35 cellular contexts compared by ENCODE assay signal in genomic region chr4:146960634-146961033, GRCh38. TPM values are rescaled to one million over a fixed set of nuclear protein-coding genes. Genes with fewer than 3 reads are reported as not detected.
"Had no signal": no experiment of that assay in that cellular context is flagged by ENCODE, and none has a peak within 500 bp of the region (broad histone marks: within the 10 kb centered on the region; RNA-seq: fewer than 3 reads in every experiment).

No MANE protein-coding gene starts in this region.

- ATAC-seq: activated CD4-positive, CD25-positive, alpha-beta regulatory T cell treated with anti-CD3 and anti-CD28 coated beads, Interleukin-2, amount 50 U/mL, for 24 hours; body of pancreas; gastrocnemius medialis; left lung; natural killer cell treated with Interleukin-12 subunit alpha and Interleukin-12 subunit beta and Interleukin-15 and Interleukin-18, amount 100 ng/mL, for 72 hours; sciatic nerve; stimulated activated effector memory CD8-positive, alpha-beta T cell treated with anti-CD3 and anti-CD28 coated beads, Interleukin-12 subunit alpha, Interleukin-12 subunit beta, amount 100 ng/mL, for 72 hours had no signal

- H3K27me3 ChIP-seq: adrenal gland, body of pancreas, colonic mucosa, gastrocnemius medialis, left lung, vagina had no signal

- H3K4me3 Mint-ChIP-seq: activated CD4-positive, alpha-beta memory T cell treated with anti-CD3 and anti-CD28 coated beads for 36 hours; activated naive CD4-positive, alpha-beta T cell treated with anti-CD3 and anti-CD28 coated beads for 36 hours; activated naive CD8-positive, alpha-beta T cell treated with anti-CD3 and anti-CD28 coated beads for 36 hours; activated T-helper 1 cell treated with anti-CD3 and anti-CD28 coated beads, Interleukin-12 subunit alpha, Interleukin-12 subunit beta, Interleukin-2, Interleukin-4 antibody, amounts not matched to agents 30 ng/mL and 10 ng/mL and 1 ng/mL, durations not matched to agents 14 hours and 24 hours and 36 hours; natural killer cell treated with Interleukin-12 subunit alpha and Interleukin-12 subunit beta and Interleukin-15 and Interleukin-18, amount 100 ng/mL, for 72 hours; stimulated activated effector memory CD8-positive, alpha-beta T cell treated with anti-CD3 and anti-CD28 coated beads, Interleukin-12 subunit alpha, Interleukin-12 subunit beta, amount 100 ng/mL, for 72 hours; stimulated activated naive CD8-positive, alpha-beta T cell treated with anti-CD3 and anti-CD28 coated beads, Interleukin-15, Interleukin-2, amounts not matched to agents 100 ng/mL and 50 ng/mL, for 24 hours; type B pancreatic cell had no signal

- H3K27ac ChIP-seq: adrenal gland, body of pancreas, colonic mucosa, gastrocnemius medialis, left lung, thoracic aorta, vagina, WERI-Rb-1 had no signal

- H3K4me1 ChIP-seq: adrenal gland, body of pancreas, colonic mucosa, gastrocnemius medialis, left lung, vagina had no signal

- H3K4me3 ChIP-seq: adrenal gland, body of pancreas, colonic mucosa, gastrocnemius medialis, left lung, lung, thoracic aorta, vagina had no signal

- H3K9me3 ChIP-seq: adrenal gland, body of pancreas, colonic mucosa, gastrocnemius medialis, left lung, thoracic aorta, vagina had no signal

- H3K9me3 Mint-ChIP-seq: activated CD4-positive, alpha-beta memory T cell treated with anti-CD3 and anti-CD28 coated beads for 36 hours; activated naive CD4-positive, alpha-beta T cell treated with anti-CD3 and anti-CD28 coated beads for 36 hours; activated naive CD8-positive, alpha-beta T cell treated with anti-CD3 and anti-CD28 coated beads for 36 hours; activated T-helper 1 cell treated with anti-CD3 and anti-CD28 coated beads, Interleukin-12 subunit alpha, Interleukin-12 subunit beta, Interleukin-2, Interleukin-4 antibody, amounts not matched to agents 30 ng/mL and 10 ng/mL and 1 ng/mL, durations not matched to agents 14 hours and 24 hours and 36 hours; natural killer cell treated with Interleukin-12 subunit alpha and Interleukin-12 subunit beta and Interleukin-15 and Interleukin-18, amount 100 ng/mL, for 72 hours; stimulated activated effector memory CD8-positive, alpha-beta T cell treated with anti-CD3 and anti-CD28 coated beads, Interleukin-12 subunit alpha, Interleukin-12 subunit beta, amount 100 ng/mL, for 72 hours; stimulated activated naive CD8-positive, alpha-beta T cell treated with anti-CD3 and anti-CD28 coated beads, Interleukin-15, Interleukin-2, amounts not matched to agents 100 ng/mL and 50 ng/mL, for 24 hours; type B pancreatic cell had no signal

- H3K27ac Mint-ChIP-seq: activated CD4-positive, alpha-beta memory T cell treated with anti-CD3 and anti-CD28 coated beads for 36 hours; activated naive CD4-positive, alpha-beta T cell treated with anti-CD3 and anti-CD28 coated beads for 36 hours; activated naive CD8-positive, alpha-beta T cell treated with anti-CD3 and anti-CD28 coated beads for 36 hours; activated T-helper 1 cell treated with anti-CD3 and anti-CD28 coated beads, Interleukin-12 subunit alpha, Interleukin-12 subunit beta, Interleukin-2, Interleukin-4 antibody, amounts not matched to agents 30 ng/mL and 10 ng/mL and 1 ng/mL, durations not matched to agents 14 hours and 24 hours and 36 hours; natural killer cell treated with Interleukin-12 subunit alpha and Interleukin-12 subunit beta and Interleukin-15 and Interleukin-18, amount 100 ng/mL, for 72 hours; stimulated activated effector memory CD8-positive, alpha-beta T cell treated with anti-CD3 and anti-CD28 coated beads, Interleukin-12 subunit alpha, Interleukin-12 subunit beta, amount 100 ng/mL, for 72 hours; stimulated activated naive CD8-positive, alpha-beta T cell treated with anti-CD3 and anti-CD28 coated beads, Interleukin-15, Interleukin-2, amounts not matched to agents 100 ng/mL and 50 ng/mL, for 24 hours; type B pancreatic cell had no signal

- H3K36me3 ChIP-seq: adrenal gland, colonic mucosa, gastrocnemius medialis, left lung, thoracic aorta, vagina, WERI-Rb-1 had no signal

- DNase-seq: activated CD4-positive, alpha-beta memory T cell treated with anti-CD3 and anti-CD28 coated beads for 36 hours; activated CD4-positive, alpha-beta T cell treated with anti-CD3 and anti-CD28 coated beads for 48 hours; activated CD8-positive, alpha-beta memory T cell treated with anti-CD3 and anti-CD28 coated beads, Interleukin-2, amount 50 U/mL, for 4 hours; activated effector memory CD4-positive, alpha-beta T cell treated with anti-CD3 and anti-CD28 coated beads, Interleukin-2, amount 50 U/mL, for 16 hours; activated naive CD4-positive, alpha-beta T cell treated with anti-CD3 and anti-CD28 coated beads for 36 hours; activated naive CD8-positive, alpha-beta T cell treated with anti-CD3 and anti-CD28 coated beads for 36 hours; activated T-cell treated with anti-CD3 and anti-CD28 coated beads, Interleukin-2, amount 50 U/mL, for 1 hour; adrenal gland; aorta; body of pancreas; cerebellar nuclear complex; colonic mucosa; effector CD8-positive, alpha-beta T cell; erythroblast; gastrocnemius medialis; glutamatergic neuron; left lung; mesendoderm; small intestine; stimulated activated CD4-positive, alpha-beta T cell treated with anti-CD3 and anti-CD28 coated beads, Interleukin-4, amount 100 ng/mL, for 24 hours; WERI-Rb-1 had no signal

- H3K36me3 Mint-ChIP-seq: activated CD4-positive, alpha-beta memory T cell treated with anti-CD3 and anti-CD28 coated beads for 36 hours; activated naive CD8-positive, alpha-beta T cell treated with anti-CD3 and anti-CD28 coated beads for 36 hours; natural killer cell treated with Interleukin-12 subunit alpha and Interleukin-12 subunit beta and Interleukin-15 and Interleukin-18, amount 100 ng/mL, for 72 hours; stimulated activated effector memory CD8-positive, alpha-beta T cell treated with anti-CD3 and anti-CD28 coated beads, Interleukin-12 subunit alpha, Interleukin-12 subunit beta, amount 100 ng/mL, for 72 hours; type B pancreatic cell had no signal

- H3K4me1 Mint-ChIP-seq: activated naive CD8-positive, alpha-beta T cell treated with anti-CD3 and anti-CD28 coated beads for 36 hours; stimulated activated effector memory CD8-positive, alpha-beta T cell treated with anti-CD3 and anti-CD28 coated beads, Interleukin-12 subunit alpha, Interleukin-12 subunit beta, amount 100 ng/mL, for 72 hours had no signal

RNA-seq across cellular contexts. Expression of gene TTC29, which starts 15.0 kb away (rescaled TPM):
- total RNA-seq: activated CD4-positive, alpha-beta memory T cell treated with anti-CD3 and anti-CD28 coated beads for 36 hours; activated CD8-positive, alpha-beta memory T cell treated with anti-CD3 and anti-CD28 coated beads for 36 hours; activated naive CD4-positive, alpha-beta T cell treated with anti-CD3 and anti-CD28 coated beads for 36 hours; activated naive CD8-positive, alpha-beta T cell treated with anti-CD3 and anti-CD28 coated beads for 36 hours; activated T-helper 1 cell treated with anti-CD3 and anti-CD28 coated beads, Interleukin-12 subunit alpha, Interleukin-12 subunit beta, Interleukin-2, Interleukin-4 antibody, amounts not matched to agents 30 ng/mL and 10 ng/mL and 1 ng/mL, durations not matched to agents 14 hours and 24 hours and 36 hours; adrenal gland; aorta; body of pancreas; colonic mucosa; dermis microvascular lymphatic vessel endothelial cell; gastrocnemius medialis; mononuclear cell; natural killer cell treated with Interleukin-12 subunit alpha and Interleukin-12 subunit beta and Interleukin-15 and Interleukin-18, amount 100 ng/mL, for 72 hours; posterior vena cava; sciatic nerve; thoracic aorta; vagina had no signal
- polyA plus RNA-seq: adrenal gland, aorta, small intestine had no signal
